20 cellular contexts compared by ENCODE assay signal in the genomic region with DNA sequence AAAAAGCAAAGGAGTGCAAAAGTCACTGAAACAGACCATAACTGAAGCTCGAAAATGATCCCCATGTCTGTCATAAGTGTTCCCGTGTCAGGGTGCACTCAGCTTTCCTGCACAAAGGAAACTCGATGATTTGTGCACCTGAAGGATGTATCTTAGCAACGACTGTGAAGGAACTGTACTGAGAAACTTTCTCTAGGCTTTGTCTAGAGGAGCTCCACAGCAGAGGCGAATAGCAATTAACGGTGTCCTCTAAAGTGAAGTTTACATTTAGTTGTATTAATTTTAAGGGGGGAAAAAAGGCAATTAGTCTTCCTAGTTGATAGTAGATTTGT. TPM values are rescaled to one million over a fixed set of nuclear protein-coding genes. Genes with fewer than 3 reads are reported as not detected.
A peak's percentile ranks its signal among the peaks of the same experiment; 100 is the strongest.
DNase-seq lines count a peak whose midpoint lies in the region; ATAC-seq and TF ChIP-seq lines count a peak whose summit lies in the region.
"Had no signal": no experiment of that assay in that cellular context is flagged by ENCODE, and none has a peak within 500 bp of the region (broad histone marks: within the 10 kb centered on the region; RNA-seq: fewer than 3 reads in every experiment).

No MANE protein-coding gene starts in this region.

- H3K27me3 ChIP-seq in thyroid gland: no peaks in the 10 kb centered on the region
- H3K27me3 ChIP-seq in aorta (ENCODE audit: control insufficient read depth in 1 of 2, insufficient read depth in 2 of 2, low read length in 1 of 2): no peaks in the 10 kb centered on the region
- H3K27me3 ChIP-seq: body of pancreas, vagina had no signal

- no peak overlapping the region for H3K4me3 ChIP-seq in thyroid gland (replicated peaks in 1 of 3)
- H3K4me3 ChIP-seq in aorta (ENCODE audit: low read length in 2 of 2): no peak overlapping the region
- H3K4me3 ChIP-seq: body of pancreas, vagina had no signal

- WGBS in thyroid gland, 2 donors: 29 to 34% methylated on average over 6 of the region's 6 CpGs
- 67 to 76% methylated on average over 6 of the region's 6 CpGs for WGBS in aorta, 2 donors

- TF ChIP-seq POLR2A in thyroid gland (IDR thresholded peaks at IDR 0.05): no peak

- peak; percentile 4 for DNase-seq in NCI-H345 (lab: John Stamatoyannopoulos, UW)
- DNase-seq in NCI-H345 treated with DMSO at 0.1 percent for 48 hours (lab: John Stamatoyannopoulos, UW; ENCODE audit: unreplicated experiment): no peak
- peak; percentile 22 for DNase-seq in NCI-H69 (lab: John Stamatoyannopoulos, UW)
- peak; percentile 94 for DNase-seq in left kidney (ENCODE audit: low read depth, low spot score)
- DNase-seq in thyroid gland: peak; percentile 34 to 42
- no peak for DNase-seq in anterior cingulate cortex (lab: John Stamatoyannopoulos, UW)
- DNase-seq in aorta: no peak
- DNase-seq: activated CD4-positive, alpha-beta memory T cell treated with anti-CD3 and anti-CD28 coated beads for 36 hours; activated naive CD4-positive, alpha-beta T cell treated with anti-CD3 and anti-CD28 coated beads, Interleukin-2, amount 50 U/mL, for 16 hours; activated T-cell treated with anti-CD3 and anti-CD28 coated beads, Interleukin-2, amount 50 U/mL, for 1 hour; body of pancreas; CD4-positive, CD25-positive, alpha-beta regulatory T cell; dermis blood vessel endothelial cell; mammary epithelial cell; NCI-H2029 treated with DMSO at 0.1 percent for 48 hours; stimulated activated CD4-positive, alpha-beta T cell treated with anti-CD3 and anti-CD28 coated beads, Interleukin-1b, Interleukin-23, amount 100 ng/mL, for 48 hours had no signal

- TF ChIP-seq CTCF in thyroid gland (IDR thresholded peaks at IDR 0.05): no peak

- H3K4me1 ChIP-seq in thyroid gland (peaks cover 17 to 33% of the 10 kb centered on the region in 2 donors), aorta (ENCODE audit: control insufficient read depth in 1 of 2, insufficient read depth in 2 of 2, low read length in 2 of 2) (peaks cover 0 to 2% of the 10 kb centered on the region in 2 donors)
- H3K4me1 ChIP-seq: vagina had no signal

- H3K36me3 ChIP-seq in thyroid gland: no peaks in the 10 kb centered on the region
- no peaks in the 10 kb centered on the region for H3K36me3 ChIP-seq in aorta (ENCODE audit: control insufficient read depth in 1 of 2, insufficient read depth in 2 of 2, low read length in 1 of 2)
- H3K36me3 ChIP-seq: vagina had no signal

- H3K27ac ChIP-seq in thyroid gland: peak overlapping the region; percentile 55 to 85 (median 83)
- H3K27ac ChIP-seq in aorta (ENCODE audit: low read depth in 1 of 2, low read length in 2 of 2): no peak overlapping the region
- H3K27ac ChIP-seq: body of pancreas, vagina had no signal

- intact Hi-C loops in thyroid gland (cut with DNase I) (no loop called here), aorta (cut with DNase I) (no loop called here)

- no peak for ATAC-seq in GM21390 (IDR thresholded peaks at IDR 0.05; ENCODE audit: unreplicated experiment)
- ATAC-seq in aorta (ENCODE audit: low FRiP score): no peak
- ATAC-seq: body of pancreas, esophagus mucosa had no signal

- no peaks in the 10 kb centered on the region for H3K9me3 ChIP-seq in thyroid gland
- no peaks in the 10 kb centered on the region for H3K9me3 ChIP-seq in aorta (ENCODE audit: control insufficient read depth, low read length)
- H3K9me3 ChIP-seq: body of pancreas, vagina had no signal

RNA-seq across cellular contexts. Expression of gene DDX50, which starts 24.2 kb away (rescaled TPM):
- total RNA-seq in thyroid gland: 10 to 100 TPM; 36.3 to 51.3 (median 41.7) TPM
- total RNA-seq in aorta: 10 to 100 TPM; 32.0 to 36.5 TPM
- 10 to 100 TPM; 34.0 to 39.8 TPM for polyA plus RNA-seq in aorta

RNA-seq across cellular contexts. Expression of gene STOX1, which starts 49.6 kb away (rescaled TPM):
- total RNA-seq in thyroid gland: 10 to 100 TPM in 2 of 4 donors, 1 to 10 TPM in 2; 8.5 to 14.9 (median 10.0) TPM
- under 1 TPM; 0.27 to 0.39 TPM for total RNA-seq in aorta
- polyA plus RNA-seq in aorta: not detected
- total RNA-seq: glomerular endothelial cell had no signal

Comparison
In these comparisons a context has a peak if more than half of its experiments do, and no peak if none do; other contexts are left out.
1. DNase-seq: peak in NCI-H345 (single experiment), NCI-H69 (single experiment), left kidney (single experiment) and thyroid gland (2 of 2); none in NCI-H345 treated with DMSO at 0.1 percent for 48 hours (single experiment), anterior cingulate cortex (0 of 58) and aorta (0 of 2).
2. H3K27ac ChIP-seq: peak in thyroid gland (3 of 3); none in aorta (0 of 2).
3. RNA of gene STOX1, which starts 49.6 kb away (total RNA-seq): 8.5 to 14.9 TPM in thyroid gland; 0.27 to 0.39 TPM in aorta; every median in the first group is over 4 times any median in the second.